Comparison of ENCODE assay signal across 1 cellular context in the genomic region with DNA sequence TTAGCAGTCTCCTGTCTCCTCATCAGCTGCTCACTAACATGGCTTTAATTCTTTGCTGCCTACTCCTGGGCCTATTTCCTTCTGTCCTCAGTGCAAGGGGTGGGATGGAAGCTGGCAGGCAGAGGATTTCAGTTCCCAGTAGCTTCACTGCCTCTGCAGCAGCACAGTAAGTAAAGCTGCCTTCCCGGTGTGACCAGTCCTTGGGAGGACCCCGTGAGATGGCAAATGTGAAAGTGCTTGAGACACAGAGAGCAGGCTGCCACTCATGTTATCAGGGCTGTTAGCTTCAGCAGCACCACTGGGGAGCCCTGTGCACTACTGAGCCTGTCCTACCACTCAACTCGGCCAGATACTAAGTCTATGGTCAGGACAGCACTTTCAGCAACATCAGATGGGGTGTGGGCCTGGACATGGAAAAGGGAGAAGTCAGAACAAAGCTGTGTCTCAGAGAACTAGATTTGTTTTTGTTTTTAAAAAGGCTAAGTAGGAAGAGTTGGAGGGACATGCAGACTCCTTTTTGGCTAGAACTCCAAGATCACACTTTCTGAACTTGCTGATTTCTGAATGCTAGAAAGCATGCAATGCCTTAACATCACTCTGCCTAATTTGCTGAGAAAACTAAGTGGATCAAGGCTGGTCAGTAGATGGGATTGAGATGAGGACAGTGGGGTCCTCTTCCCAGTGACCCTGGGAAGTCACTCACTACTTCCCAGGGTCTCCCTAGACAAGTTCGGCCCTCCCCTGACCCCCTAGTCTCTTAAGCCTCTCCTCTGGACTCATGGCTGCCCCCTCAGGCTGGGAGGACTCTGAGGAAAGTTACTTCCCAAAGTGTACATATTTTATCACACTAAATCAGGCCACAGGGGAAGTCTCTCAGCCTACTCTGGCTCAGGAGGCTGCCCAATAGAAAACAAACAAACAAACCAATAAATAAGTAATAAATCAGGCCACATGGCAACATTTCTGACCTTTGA.
TF ChIP-seq lines count a peak whose summit lies in the region.

No MANE protein-coding gene starts in this region.

TF ChIP-seq in IMR-90, 13 proteins besides CTCF, POLR2A, EP300 and RAD21:
- TF ChIP-seq MAZ (IDR thresholded peaks at IDR 0.05; ENCODE audit: borderline replicate concordance, low read depth, low read length) = no peak
- TF ChIP-seq RFX5 (IDR thresholded peaks at IDR 0.05; ENCODE audit: low read depth, low read length) = no peak
- TF ChIP-seq, protein P1, sequence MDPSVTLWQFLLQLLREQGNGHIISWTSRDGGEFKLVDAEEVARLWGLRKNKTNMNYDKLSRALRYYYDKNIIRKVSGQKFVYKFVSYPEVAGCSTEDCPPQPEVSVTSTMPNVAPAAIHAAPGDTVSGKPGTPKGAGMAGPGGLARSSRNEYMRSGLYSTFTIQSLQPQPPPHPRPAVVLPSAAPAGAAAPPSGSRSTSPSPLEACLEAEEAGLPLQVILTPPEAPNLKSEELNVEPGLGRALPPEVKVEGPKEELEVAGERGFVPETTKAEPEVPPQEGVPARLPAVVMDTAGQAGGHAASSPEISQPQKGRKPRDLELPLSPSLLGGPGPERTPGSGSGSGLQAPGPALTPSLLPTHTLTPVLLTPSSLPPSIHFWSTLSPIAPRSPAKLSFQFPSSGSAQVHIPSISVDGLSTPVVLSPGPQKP (IDR thresholded peaks at IDR 0.05; ENCODE audit: borderline replicate concordance, low read depth, low read length) = no peak
- no peak for TF ChIP-seq SMC3 (IDR thresholded peaks at IDR 0.05; ENCODE audit: low read depth, low read length)
- no peak for TF ChIP-seq MAFK (IDR thresholded peaks at IDR 0.05; ENCODE audit: low read depth, low read length)
